In the genomic region with DNA sequence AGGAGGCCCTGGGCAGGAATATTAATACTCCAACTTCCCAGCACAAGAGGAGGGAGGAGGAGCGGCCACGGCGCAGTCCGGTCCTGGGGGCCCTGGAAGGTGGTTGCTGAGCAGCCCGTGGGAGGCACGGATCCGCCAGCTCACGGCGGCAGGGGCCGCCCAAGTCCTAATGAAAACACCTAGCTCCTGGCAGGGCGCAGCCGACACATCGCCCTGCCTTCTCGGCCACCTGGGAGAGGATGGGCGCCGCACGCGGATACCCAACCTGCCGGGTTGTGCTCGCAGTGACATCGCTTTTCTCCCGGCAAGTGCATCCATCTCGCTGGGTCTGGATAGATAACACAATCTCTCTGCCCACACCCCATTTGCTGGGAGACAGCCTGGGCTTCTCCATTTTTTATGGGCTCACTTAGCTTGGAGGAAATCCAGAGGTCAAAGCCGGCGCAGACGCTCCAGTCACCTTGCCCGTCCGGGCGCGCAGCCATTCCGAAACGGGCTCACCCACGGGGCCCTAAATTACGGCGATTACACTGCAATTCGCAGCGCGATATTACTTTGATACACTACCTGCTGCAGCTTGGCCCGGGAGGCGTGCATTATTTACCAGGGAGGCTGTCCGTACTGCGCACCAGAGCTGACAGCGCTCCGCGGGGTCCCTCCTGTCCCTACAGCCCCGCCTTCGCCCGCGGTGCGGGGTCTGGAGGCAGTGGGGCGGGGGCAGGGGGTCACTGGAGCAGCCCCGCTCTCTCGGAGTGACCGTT, we compare ENCODE assay signal across 8 cellular contexts. TPM values are rescaled to one million over a fixed set of nuclear protein-coding genes. Genes with fewer than 3 reads are reported as not detected.
A peak's percentile ranks its signal among the peaks of the same experiment; 100 is the strongest.
DNase-seq lines count a peak whose midpoint lies in the region; ATAC-seq and TF ChIP-seq lines count a peak whose summit lies in the region.

No MANE protein-coding gene starts in this region.

- H3K9ac ChIP-seq in PC-3 (ENCODE audit: low read length), result no peak overlapping the region

- ATAC-seq in PC-3 (peak; percentile 52), heart left ventricle (peak in 3 of 4 donors; percentile 24 to 44 (median 31)), gastrocnemius medialis (no peak), GM21515 (IDR thresholded peaks at IDR 0.05; ENCODE audit: unreplicated experiment) (no peak)

- in situ Hi-C loops in gastrocnemius medialis (cut with MboI; ENCODE audit: low sequenced_read_pairs in 4 of 4), result no loop called here

- TF ChIP-seq POLR2A in heart left ventricle (IDR thresholded peaks at IDR 0.05) (no peak), gastrocnemius medialis (IDR thresholded peaks at IDR 0.05) (no peak)

- no peaks in the 10 kb centered on the region for H3K79me2 ChIP-seq in PC-3 (ENCODE audit: low read length)

- H3K4me1 ChIP-seq in PC-3 (ENCODE audit: insufficient read depth, low read length) (peaks cover 6% of the 10 kb centered on the region), heart left ventricle (peaks cover 0 to 18% (median 13%) of the 10 kb centered on the region in 12 donors), gastrocnemius medialis (peaks cover 4 to 5% of the 10 kb centered on the region in 2 donors)

- intact Hi-C loops in PC-3 (cut with micrococcal nuclease), result no loop called here
- intact Hi-C loops in heart left ventricle (cut with DNase I), result no loop called here
- intact Hi-C loops in gastrocnemius medialis (cut with DNase I; ENCODE audit: low total_unique reads), result no loop called here

- TF ChIP-seq CTCF in PC-3 (conservative IDR thresholded peaks at IDR 0.05; ENCODE audit: low read depth, low read length) (peak; percentile 40; the same call in 1 of the 2 replicates), heart left ventricle (IDR thresholded peaks at IDR 0.05) (no peak), gastrocnemius medialis (IDR thresholded peaks at IDR 0.05 in 4 of 5, conservative IDR thresholded peaks at IDR 0.05 in 1 of 5) (no peak)

- H3K9me2 ChIP-seq in PC-3 (replicated peaks; ENCODE audit: low read length), result no peaks in the 10 kb centered on the region

- peak; percentile 53 for DNase-seq in stimulated activated CD4-positive, alpha-beta T cell treated with anti-CD3 and anti-CD28 coated beads, Interleukin-15, amount 100 ng/mL, for 24 hours
- DNase-seq in stimulated activated CD4-positive, alpha-beta T cell treated with anti-CD3 and anti-CD28 coated beads, Interleukin-1b, Interleukin-23, amount 100 ng/mL, for 48 hours, result no peak
- DNase-seq in PC-3, result peak; percentile 40
- DNase-seq in heart left ventricle, result no peak
- DNase-seq in gastrocnemius medialis, result no peak
- no peak for DNase-seq in islet precursor cell
- no peak for DNase-seq in MG63

- H3K27ac ChIP-seq in PC-3 (ENCODE audit: low read length), result no peak overlapping the region
- H3K27ac ChIP-seq in heart left ventricle, result no peak overlapping the region
- H3K27ac ChIP-seq in gastrocnemius medialis, result no peak overlapping the region

- POLR2A ChIA-PET in PC-3 (lab: Charles Lee; ENCODE audit: unreplicated experiment), result no interaction called here

- H3K27me3 ChIP-seq in PC-3 (ENCODE audit: low read length), result peaks cover 13% of the 10 kb centered on the region; the same call in 1 of the 2 replicates
- peaks cover 0 to 55% (median 19%) of the 10 kb centered on the region in 9 donors for H3K27me3 ChIP-seq in heart left ventricle
- peaks cover 35 to 55% (median 44%) of the 10 kb centered on the region in 3 donors for H3K27me3 ChIP-seq in gastrocnemius medialis
- H3K27me3 ChIP-seq in MG63, result no peaks in the 10 kb centered on the region

- H3K4me3 ChIP-seq in PC-3 (ENCODE audit: low read length), result peak overlapping the region; percentile 59
- H3K4me3 ChIP-seq in heart left ventricle, result peak overlapping the region; percentile 9 to 48 (median 40)
- peak overlapping the region; percentile 16 to 50 (median 41) for H3K4me3 ChIP-seq in gastrocnemius medialis
- no peak overlapping the region for H3K4me3 ChIP-seq in MG63

- H3K36me3 ChIP-seq in PC-3 (ENCODE audit: low read depth, low read length) (no peaks in the 10 kb centered on the region), heart left ventricle (no peaks in the 10 kb centered on the region), gastrocnemius medialis (no peaks in the 10 kb centered on the region), MG63 (no peaks in the 10 kb centered on the region)

- CTCF ChIA-PET in PC-3 (lab: Charles Lee), result no interaction called here

- no peaks in the 10 kb centered on the region for H4K20me1 ChIP-seq in PC-3 (ENCODE audit: low read length)

- peak overlapping the region; percentile 81 for H3K4me2 ChIP-seq in PC-3 (ENCODE audit: low read length)

- no peaks in the 10 kb centered on the region for H3K9me3 ChIP-seq in PC-3 (ENCODE audit: low read length)
- no peaks in the 10 kb centered on the region for H3K9me3 ChIP-seq in heart left ventricle
- no peaks in the 10 kb centered on the region for H3K9me3 ChIP-seq in gastrocnemius medialis
- no peaks in the 10 kb centered on the region for H3K9me3 ChIP-seq in MG63

- H2AFZ ChIP-seq in PC-3 (ENCODE audit: low read length), result peak overlapping the region; percentile 77

- no peaks in the 10 kb centered on the region for H3F3A ChIP-seq in PC-3 (ENCODE audit: low read length, unreplicated experiment)

- BruUV-seq in PC-3 (replicated peaks; lab: Mats Ljungman, UMichigan), result no TSS peak

- 2 to 4% (median 3%) methylated on average over 9 to 54 of the region's 54 CpGs for WGBS in heart left ventricle, 4 donors

RNA-seq across cellular contexts. Expression of a gene that starts 36.2 kb away (rescaled TPM):
- total RNA-seq in PC-3 (2014; rRNA removed) (54.1 and 56.9 TPM in 2 replicates), heart left ventricle (10 to 100 TPM; 17.6 to 53.7 (median 25.2) TPM), gastrocnemius medialis (10 to 100 TPM; 23.4 to 35.0 (median 30.8) TPM)
- 10 to 100 TPM; 44.2 to 76.7 TPM for polyA plus RNA-seq in heart left ventricle
- 30.6 and 71.3 TPM in 2 replicates for total RNA-seq in MG63 (2014; rRNA removed; shearing (Covaris generic); ENCODE audit: low replicate concordance)

Comparison
In these comparisons a context has a peak if more than half of its experiments do, and no peak if none do; other contexts are left out.
1. DNase-seq: peak in stimulated activated CD4-positive, alpha-beta T cell treated with anti-CD3 and anti-CD28 coated beads, Interleukin-15, amount 100 ng/mL, for 24 hours (single experiment) and PC-3 (single experiment); none in stimulated activated CD4-positive, alpha-beta T cell treated with anti-CD3 and anti-CD28 coated beads, Interleukin-1b, Interleukin-23, amount 100 ng/mL, for 48 hours (single experiment), heart left ventricle (0 of 5), gastrocnemius medialis (0 of 2), islet precursor cell (single experiment) and MG63 (single experiment).
2. ATAC-seq: peak in PC-3 (single experiment) and heart left ventricle (3 of 4); none in gastrocnemius medialis (0 of 2) and GM21515 (single experiment).